7 cellular contexts compared by ENCODE assay signal in genomic region chr7:20647908-20648776, GRCh38. TPM values are rescaled to one million over a fixed set of nuclear protein-coding genes. Genes with fewer than 3 reads are reported as not detected.
DNase-seq lines count a peak whose midpoint lies in the region; ATAC-seq and TF ChIP-seq lines count a peak whose summit lies in the region.

No MANE protein-coding gene starts in this region.

- no peaks in the 10 kb centered on the region for H3K27me3 ChIP-seq in PC-9 (ENCODE audit: insufficient read depth, low read depth)
- H3K27me3 ChIP-seq in effector memory CD4-positive, alpha-beta T cell (replicated peaks; ENCODE audit: control insufficient read depth, insufficient read depth, low read length, poor library complexity, severe bottlenecking): no peaks in the 10 kb centered on the region

- no peaks in the 10 kb centered on the region for H3K36me3 ChIP-seq in PC-9 (ENCODE audit: low read depth)
- H3K36me3 ChIP-seq in effector memory CD4-positive, alpha-beta T cell (ENCODE audit: control insufficient read depth, insufficient read depth, low read length): no peaks in the 10 kb centered on the region

- TF ChIP-seq CTCF in GM12875 (IDR thresholded peaks at IDR 0.05; ENCODE audit: borderline replicate concordance, insufficient read depth, low read depth, low read length) (peak; percentile 45; the same call in 1 of the 2 replicates), PC-9 (conservative IDR thresholded peaks at IDR 0.05) (peak; percentile 69)

- CTCF ChIA-PET in PC-9 (lab: Charles Lee): no interaction called here

- no peaks in the 10 kb centered on the region for H3F3A ChIP-seq in PC-9 (ENCODE audit: insufficient read depth, low read depth)

- H3K27ac ChIP-seq in PC-9: no peak overlapping the region
- H3K27ac ChIP-seq in effector memory CD4-positive, alpha-beta T cell (ENCODE audit: insufficient read depth, low read length, poor library complexity, severe bottlenecking): no peak overlapping the region

- no peaks in the 10 kb centered on the region for H3K4me1 ChIP-seq in PC-9 (replicated peaks; ENCODE audit: insufficient read depth)
- no peaks in the 10 kb centered on the region for H3K4me1 ChIP-seq in effector memory CD4-positive, alpha-beta T cell (ENCODE audit: control insufficient read depth, insufficient read depth, low read length, poor library complexity, severe bottlenecking)

- no peak overlapping the region for H2AFZ ChIP-seq in PC-9

- no TSS peak for BruUV-seq in PC-9 (replicated peaks; lab: Mats Ljungman, UMichigan)

- no peaks in the 10 kb centered on the region for H3K9me3 ChIP-seq in PC-9 (ENCODE audit: insufficient read depth, low read depth)
- no peaks in the 10 kb centered on the region for H3K9me3 ChIP-seq in effector memory CD4-positive, alpha-beta T cell (ENCODE audit: control insufficient read depth, low read length)

- no peak overlapping the region for H3K4me3 ChIP-seq in GM12875 (ENCODE audit: low read depth, low read length)
- no peak overlapping the region for H3K4me3 ChIP-seq in PC-9
- H3K4me3 ChIP-seq in effector memory CD4-positive, alpha-beta T cell (ENCODE audit: insufficient read depth, low read depth, low read length, poor library complexity, severe bottlenecking): no peak overlapping the region

- H4K20me1 ChIP-seq in PC-9 (ENCODE audit: insufficient read depth): no peaks in the 10 kb centered on the region

- ATAC-seq in HG02884 (IDR thresholded peaks at IDR 0.05; ENCODE audit: unreplicated experiment) (peak; percentile 82), HG02623 (IDR thresholded peaks at IDR 0.05; ENCODE audit: unreplicated experiment) (no peak)

- peak in 1 of 2 experiments; percentile 35 for DNase-seq in PC-9
- DNase-seq in iPS DF 19.7 (ENCODE audit: low read depth, low spot score): peak; percentile 57
- DNase-seq in effector memory CD4-positive, alpha-beta T cell: no peak
- no peak for DNase-seq in stimulated activated CD4-positive, alpha-beta T cell treated with anti-CD3 and anti-CD28 coated beads, Interleukin-4, amount 100 ng/mL, for 4 hours

- POLR2A ChIA-PET in PC-9 (lab: Charles Lee; ENCODE audit: unreplicated experiment): no interaction called here

- no peaks in the 10 kb centered on the region for H3K9me2 ChIP-seq in PC-9 (ENCODE audit: insufficient read depth)

- no peaks in the 10 kb centered on the region for H3K79me2 ChIP-seq in PC-9 (ENCODE audit: low read depth)

- intact Hi-C loops in PC-9 (cut with micrococcal nuclease; ENCODE audit: unreplicated experiment): loop anchor here (1.0 kb wide), 3 partner anchors 900 to 939 kb away; partner anchors contain the start of gene POLR1F

- H3K4me2 ChIP-seq in PC-9: no peak overlapping the region

RNA-seq across cellular contexts. Expression of gene ABCB5, which starts 32.7 kb away (rescaled TPM):
- total RNA-seq in PC-9 (2021): not detected in 2 replicates
